8 cellular contexts compared by ENCODE assay signal in the genomic region with DNA sequence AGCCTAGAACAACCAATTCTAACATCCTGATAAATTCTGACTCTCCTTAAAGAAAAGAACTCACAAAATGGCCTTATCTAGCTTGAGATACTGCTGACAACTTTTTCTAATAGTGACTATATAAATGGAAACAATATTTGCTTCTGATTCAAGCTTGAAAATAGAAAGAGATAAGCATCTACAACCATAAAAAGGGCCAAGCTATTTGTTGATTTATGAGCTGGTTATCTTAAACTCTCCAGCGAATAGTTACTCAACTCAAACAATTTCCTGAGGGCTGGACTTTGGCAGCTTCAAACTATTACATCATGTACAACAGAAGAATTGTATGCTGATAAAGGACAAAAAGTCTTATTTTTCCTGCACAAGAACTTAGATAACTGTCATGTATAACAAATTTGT. TPM values are rescaled to one million over a fixed set of nuclear protein-coding genes. Genes with fewer than 3 reads are reported as not detected.
A peak's percentile ranks its signal among the peaks of the same experiment; 100 is the strongest.
DNase-seq lines count a peak whose midpoint lies in the region; ATAC-seq, FAIRE-seq and TF ChIP-seq lines count a peak whose summit lies in the region.

No MANE protein-coding gene starts in this region.

- no peak overlapping the region for H3K4me3 ChIP-seq in Panc1 (ENCODE audit: low read depth in 2 of 2, low read length in 2 of 2)
- H3K4me3 ChIP-seq in pancreas, result no peak overlapping the region

- H3K27ac ChIP-seq in Panc1 (ENCODE audit: low read length), result peak overlapping the region; percentile 51; the same call in 1 of the 2 replicates
- peak overlapping the region; percentile 11 to 74 (median 54) for H3K27ac ChIP-seq in pancreas

- DNase-seq in AML-193 (lab: John Stamatoyannopoulos, UW) (peak; percentile 37 to 48), Panc1 (ENCODE audit: low read depth, low spot score) (no peak), fibroblast of gingiva (ENCODE audit: low read depth) (peak; percentile 31), pancreas (peak in 3 of 6 donors; percentile 38 to 51 (median 49)), cerebellar nuclear complex (lab: John Stamatoyannopoulos, UW) (no peak), iPS-NIHi7 (ENCODE audit: extremely low spot score) (no peak)

- H3K36me3 ChIP-seq in Panc1 (ENCODE audit: control insufficient read depth, insufficient read depth, low read length) (no peaks in the 10 kb centered on the region), pancreas (no peaks in the 10 kb centered on the region)

- CTCF ChIA-PET in Panc1 (lab: Charles Lee), result no interaction called here

- intact Hi-C loops in Panc1 (cut with micrococcal nuclease; ENCODE audit: unreplicated experiment) (no loop called here), pancreas (cut with DNase I) (no loop called here)

- FAIRE-seq in pancreas (lab: Jason Lieb, UNC), result peak; percentile 98

- H3K4me1 ChIP-seq in Panc1 (ENCODE audit: control insufficient read depth, insufficient read depth, low read length) (peaks cover 32% of the 10 kb centered on the region), pancreas (peaks cover 11 to 51% (median 49%) of the 10 kb centered on the region in 3 donors)

- TF ChIP-seq CTCF in Panc1 (IDR thresholded peaks at IDR 0.05) (no peak), pancreas (IDR thresholded peaks at IDR 0.05) (no peak)

- H3K27me3 ChIP-seq in Panc1 (ENCODE audit: control insufficient read depth, insufficient read depth, low read length), result no peaks in the 10 kb centered on the region
- no peaks in the 10 kb centered on the region for H3K27me3 ChIP-seq in pancreas

- POLR2A ChIA-PET in Panc1 (lab: Charles Lee), result no interaction called here

- WGBS in pancreas, 2 donors, result 0 to 4% methylated on average over 1 of the region's 1 CpG

- BruUV-seq in Panc1 (replicated peaks; lab: Mats Ljungman, UMichigan), result no TSS peak

- peak; percentile 63 for ATAC-seq in Panc1
- peak; percentile 88 to 95 (median 90) for ATAC-seq in pancreas
- no peak for ATAC-seq in GM21825 (IDR thresholded peaks at IDR 0.05; ENCODE audit: unreplicated experiment)
- ATAC-seq in HG02588 (IDR thresholded peaks at IDR 0.05; ENCODE audit: unreplicated experiment), result no peak

- H3K9me3 ChIP-seq in Panc1 (ENCODE audit: control insufficient read depth, insufficient read depth, low read depth, low read length) (no peaks in the 10 kb centered on the region), pancreas (no peaks in the 10 kb centered on the region)

- in situ Hi-C loops in Panc1 (cut with HindIII; ENCODE audit: low pct_unique_long_range_greater_than_20kb, low sequenced_read_pairs), result no loop called here

RNA-seq across cellular contexts. Expression of gene USP54, which starts 4.6 kb away (rescaled TPM):
- total RNA-seq in Panc1 (2021; ENCODE audit: unreplicated experiment), result 32.8 TPM
- polyA plus RNA-seq in Panc1 (2012; ENCODE audit: insufficient read length), result 15.0 TPM
- 10 to 100 TPM; 14.8 to 49.9 (median 27.4) TPM for total RNA-seq in pancreas
- 10 to 100 TPM; 12.1 to 15.6 TPM for polyA plus RNA-seq in pancreas

RNA-seq across cellular contexts. Expression of gene MYOZ1, which starts 54.7 kb away (rescaled TPM):
- total RNA-seq in Panc1 (2021; ENCODE audit: unreplicated experiment), result not detected
- polyA plus RNA-seq in Panc1 (2012; ENCODE audit: insufficient read length), result not detected
- total RNA-seq in pancreas, result under 1 TPM in 2 of 6 donors, not detected in 4; 0.21 to 0.31 TPM
- 1 to 10 TPM in 1 of 2 donors, under 1 TPM in 1; 0.11 to 1.2 TPM for polyA plus RNA-seq in pancreas

Comparison
In these comparisons a context has a peak if more than half of its experiments do, and no peak if none do; other contexts are left out.
1. DNase-seq: peak in AML-193 (2 of 2) and fibroblast of gingiva (single experiment); none in Panc1 (single experiment), cerebellar nuclear complex (0 of 2) and iPS-NIHi7 (single experiment).
2. ATAC-seq: peak in Panc1 (single experiment) and pancreas (4 of 4); none in GM21825 (single experiment) and HG02588 (single experiment).